22 cellular contexts compared by ENCODE assay signal in the genomic region with DNA sequence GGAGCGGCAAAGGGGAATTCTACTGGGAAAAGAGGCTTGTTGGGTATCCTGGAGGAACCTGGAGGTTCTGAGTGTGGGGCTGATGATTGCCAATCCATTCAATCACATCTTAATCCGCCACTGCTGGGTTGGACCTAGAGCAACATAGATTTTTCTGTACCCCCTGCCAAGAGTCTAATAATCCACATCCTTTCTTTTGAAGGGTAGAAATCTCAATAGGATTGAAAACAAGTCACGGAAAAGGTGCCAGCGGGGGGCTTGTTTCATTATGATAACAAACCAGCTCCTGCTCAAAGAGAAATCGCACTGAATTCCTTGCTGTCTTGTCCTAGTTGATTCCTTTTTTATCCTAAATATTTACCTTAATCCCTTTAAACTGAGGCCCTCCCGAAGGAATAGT.
"Had no signal": no experiment of that assay in that cellular context is flagged by ENCODE, and none has a peak within 500 bp of the region (broad histone marks: within the 10 kb centered on the region; RNA-seq: fewer than 3 reads in every experiment).

No MANE protein-coding gene starts in this region.

- H3K4me1 ChIP-seq: adrenal gland, ascending aorta, lower lobe of right lung, vagina had no signal

- H3K27me3 ChIP-seq: adrenal gland, ascending aorta, vagina had no signal

- H3K36me3 ChIP-seq: adrenal gland, ascending aorta, lower lobe of right lung, vagina had no signal

- H3K9me3 ChIP-seq: adrenal gland, ascending aorta, lower lobe of right lung, vagina had no signal

- DNase-seq: activated CD4-positive, alpha-beta T cell treated with anti-CD3 and anti-CD28 coated beads, Interleukin-2, amount 50 U/mL, for 4 hours; activated CD8-positive, alpha-beta memory T cell treated with anti-CD3 and anti-CD28 coated beads for 24 hours; activated CD8-positive, alpha-beta memory T cell treated with anti-CD3 and anti-CD28 coated beads, Interleukin-2, amount 50 U/mL, for 4 hours; activated T-cell treated with anti-CD3 and anti-CD28 coated beads, Interleukin-2, amount 50 U/mL, for 24 hours; adrenal gland; central memory CD4-positive, alpha-beta T cell; effector memory CD4-positive, alpha-beta T cell; foreskin melanocyte; hypothalamus; kidney; lower lobe of right lung; naive B cell; small intestine; stimulated activated CD4-positive, alpha-beta T cell treated with anti-CD3 and anti-CD28 coated beads, Interleukin-2, amount 100 ng/mL, for 48 hours; stimulated activated CD8-positive, alpha-beta memory T cell treated with anti-CD3 and anti-CD28 coated beads, Interleukin-4, amount 100 ng/mL, for 48 hours; stimulated activated naive B cell treated with anti-CD40 and anti-IgM and Interleukin-4, amounts not matched to agents 10 μg/mL and 1 μg/mL and 100 μg/mL, for 72 hours; T-helper 9 cell had no signal

- H3K27ac ChIP-seq: adrenal gland, ascending aorta, lower lobe of right lung, vagina had no signal

- H3K4me3 ChIP-seq: adrenal gland, ascending aorta, lower lobe of right lung, vagina had no signal

- ATAC-seq: activated T-helper 17 cell treated with anti-CD3 and anti-CD28 coated beads, Interleukin-2, amount 50 U/mL, for 72 hours; esophagus mucosa; lower lobe of right lung; sciatic nerve; stimulated activated naive B cell treated with anti-CD40 and anti-IgM and Interleukin-4, amounts not matched to agents 10 μg/mL and 1 μg/mL and 100 μg/mL, for 72 hours had no signal
